Comparison of ENCODE assay signal across 10 cellular contexts in the genomic region with DNA sequence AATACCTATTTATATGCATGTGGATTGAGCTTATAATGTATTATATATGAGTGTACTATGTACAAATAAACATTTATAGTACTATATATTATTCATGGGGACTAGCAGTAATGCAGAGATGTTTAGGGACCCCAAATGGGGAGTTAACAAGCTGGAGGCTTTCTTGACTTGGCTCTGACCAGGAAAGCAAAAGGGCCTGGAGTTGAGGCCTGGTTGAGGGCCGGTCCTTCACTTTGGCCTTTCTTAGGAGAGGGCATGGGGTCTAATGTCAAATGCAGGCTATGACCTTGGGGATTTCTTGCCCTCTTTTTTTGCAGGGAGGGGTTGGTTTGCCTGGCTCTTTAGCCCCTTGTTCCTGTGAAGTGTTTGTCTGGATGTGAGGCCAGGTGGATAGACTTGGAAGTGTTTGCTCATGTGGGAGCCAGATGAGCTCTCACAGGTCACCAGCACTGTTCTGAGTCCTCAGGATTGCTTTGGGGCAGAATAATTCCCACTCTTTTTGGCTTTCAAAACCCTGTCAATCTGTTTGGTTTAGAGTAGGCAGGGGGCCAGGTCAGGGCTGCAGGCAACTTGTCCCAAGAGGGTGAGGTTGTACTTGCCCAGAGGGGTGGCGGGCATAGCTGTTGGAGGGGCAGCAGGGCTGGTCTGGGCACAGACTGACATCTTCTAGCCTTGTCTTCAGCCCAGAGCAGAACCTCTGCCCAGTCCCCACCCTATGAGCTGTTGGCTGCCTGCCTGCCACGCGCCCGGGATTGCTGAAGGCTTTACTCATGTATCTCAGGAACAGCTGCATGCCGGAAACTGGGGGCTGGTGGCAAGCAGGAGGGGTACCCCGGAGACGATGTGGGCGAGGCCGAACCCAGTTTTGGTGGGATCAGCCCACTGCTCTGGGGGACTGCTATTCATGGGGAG. TPM values are rescaled to one million over a fixed set of nuclear protein-coding genes. Genes with fewer than 3 reads are reported as not detected.
A peak's percentile ranks its signal among the peaks of the same experiment; 100 is the strongest.
DNase-seq lines count a peak whose midpoint lies in the region; ATAC-seq and TF ChIP-seq lines count a peak whose summit lies in the region.
"Had no signal": no experiment of that assay in that cellular context is flagged by ENCODE, and none has a peak within 500 bp of the region (broad histone marks: within the 10 kb centered on the region; RNA-seq: fewer than 3 reads in every experiment).

No MANE protein-coding gene starts in this region.

- TF ChIP-seq POLR2A in Peyer's patch (IDR thresholded peaks at IDR 0.05) (no peak), ovary (IDR thresholded peaks at IDR 0.05) (no peak)

- no peak for TF ChIP-seq EP300 in ovary (IDR thresholded peaks at IDR 0.05)

- ATAC-seq in GM21515 (IDR thresholded peaks at IDR 0.05; ENCODE audit: unreplicated experiment): no peak

- H3K4me1 ChIP-seq in Peyer's patch (peaks cover 0 to 19% (median 7%) of the 10 kb centered on the region in 4 donors), ovary (ENCODE audit: insufficient read depth) (peaks cover 24% of the 10 kb centered on the region)

- peak; percentile 54 for DNase-seq in COLO829 (ENCODE audit: low spot score)
- peak; percentile 28 to 86 (median 86) for DNase-seq in Peyer's patch
- peak; percentile 69 for DNase-seq in fibroblast of pulmonary artery (ENCODE audit: low read depth)
- peak; percentile 77 to 87 (median 81) for DNase-seq in ovary
- no peak for DNase-seq in GM19240 (ENCODE audit: insufficient read length, low spot score)
- DNase-seq in cortex of kidney (lab: John Stamatoyannopoulos, UW): no peak
- no peak for DNase-seq in NCI-H2171 treated with DMSO at 0.1 percent for 48 hours (lab: John Stamatoyannopoulos, UW)
- DNase-seq: KG1 had no signal

- H3K36me3 ChIP-seq in Peyer's patch: peaks cover 0 to 2% (median 0%) of the 10 kb centered on the region in 3 donors
- H3K36me3 ChIP-seq in ovary: no peaks in the 10 kb centered on the region

- 10 to 25% (median 13%) methylated on average over 10 of the region's 10 CpGs for WGBS in ovary, 3 donors

- H3K27ac ChIP-seq in Peyer's patch: peak overlapping the region in 2 of 4 donors; percentile 11 to 48
- H3K27ac ChIP-seq in ovary: no peak overlapping the region

- H3K4me3 ChIP-seq in Peyer's patch (no peak overlapping the region), fibroblast of pulmonary artery (replicated peaks; ENCODE audit: low read depth, low read length) (no peak overlapping the region), ovary (no peak overlapping the region)
- H3K4me3 ChIP-seq: skin epidermis had no signal

- H3K27me3 ChIP-seq in Peyer's patch (no peaks in the 10 kb centered on the region), ovary (no peaks in the 10 kb centered on the region)

- H3K9me3 ChIP-seq in Peyer's patch (no peaks in the 10 kb centered on the region), ovary (no peaks in the 10 kb centered on the region)

- TF ChIP-seq CTCF in Peyer's patch (IDR thresholded peaks at IDR 0.05) (no peak), fibroblast of pulmonary artery (IDR thresholded peaks at IDR 0.05; ENCODE audit: low read length, missing control alignments) (no peak), ovary (IDR thresholded peaks at IDR 0.05) (no peak)

- intact Hi-C loops in ovary (cut with DNase I): loop anchor here in 1 of 4 donors (10.0 kb wide), 1 partner anchor 227 kb away; no protein-coding TSS in a partner anchor

RNA-seq across cellular contexts. Expression of a gene that starts 14.6 kb away (rescaled TPM):
- total RNA-seq in Peyer's patch (10 to 100 TPM; 21.4 to 58.6 (median 45.7) TPM), ovary (10 to 100 TPM; 21.8 to 44.8 (median 34.5) TPM)
- polyA plus RNA-seq in ovary: 10 to 100 TPM; 12.9 to 29.8 TPM

RNA-seq across cellular contexts. Expression of a gene that starts 18.1 kb away (rescaled TPM):
- 1 to 10 TPM in 1 of 4 donors, not detected in 3; 3.3 TPM for total RNA-seq in Peyer's patch
- total RNA-seq in ovary: 1 to 10 TPM; 1.1 to 4.8 (median 2.0) TPM
- under 1 TPM; 0.13 to 0.30 TPM for polyA plus RNA-seq in ovary

RNA-seq across cellular contexts. Expression of a gene that starts 24.7 kb away (rescaled TPM):
- total RNA-seq in Peyer's patch: 100 to 1,000 TPM in 2 of 4 donors, 10 to 100 TPM in 2; 78.3 to 165 (median 108) TPM
- total RNA-seq in ovary: 10 to 100 TPM; 47.0 to 81.8 (median 71.4) TPM
- 100 to 1,000 TPM; 107 to 143 TPM for polyA plus RNA-seq in ovary

RNA-seq across cellular contexts. Expression of a gene that starts 24.9 kb away (rescaled TPM):
- total RNA-seq in Peyer's patch (10 to 100 TPM in 3 of 4 donors, 1 to 10 TPM in 1; 8.6 to 29.7 (median 16.5) TPM), ovary (10 to 100 TPM; 18.1 to 48.6 (median 32.0) TPM)
- 10 to 100 TPM; 29.3 to 33.7 TPM for polyA plus RNA-seq in ovary

RNA-seq across cellular contexts. Expression of a gene that starts 36.7 kb away (rescaled TPM):
- total RNA-seq in Peyer's patch (not detected), ovary (1 to 10 TPM in 4 of 7 donors, under 1 TPM in 3; 0.18 to 6.0 (median 1.0) TPM)
- under 1 TPM; 0.33 to 0.92 TPM for polyA plus RNA-seq in ovary

Comparison
In these comparisons a context has a peak if more than half of its experiments do, and no peak if none do; other contexts are left out.
1. DNase-seq: peak in COLO829 (single experiment), Peyer's patch (3 of 3), fibroblast of pulmonary artery (single experiment) and ovary (5 of 5); none in GM19240 (single experiment), cortex of kidney (single experiment) and NCI-H2171 treated with DMSO at 0.1 percent for 48 hours (single experiment).